In genomic region chr6:16721977-16722376, GRCh38 we compare ENCODE assay signal across 1 cellular context.
TF ChIP-seq lines count a peak whose summit lies in the region.

No MANE protein-coding gene starts in this region.

TF ChIP-seq in HEK293, 187 proteins besides CTCF, POLR2A, EP300 and RAD21 (continued from another document):
- TF ChIP-seq PRDM1 (tag by site-specific recombination; IDR thresholded peaks at IDR 0.05) (peak; percentile 68), ZNF561 (tag by site-specific recombination; IDR thresholded peaks at IDR 0.05; ENCODE audit: borderline replicate concordance) (peak; percentile 89), OVOL3 (tag by site-specific recombination; IDR thresholded peaks at IDR 0.05) (peak; percentile 78; the same call in 1 of the 2 replicates), ZXDB (tag by site-specific recombination; IDR thresholded peaks at IDR 0.05) (peak; percentile 91), IKZF3 (tag by site-specific recombination; IDR thresholded peaks at IDR 0.05) (peak; percentile 97), ZFHX2 (tag by site-specific recombination; conservative IDR thresholded peaks at IDR 0.05) (peak; percentile 59), ZBTB17 (tag by site-specific recombination; IDR thresholded peaks at IDR 0.05) (peak; percentile 82), ZFP41 (tag by site-specific recombination; IDR thresholded peaks at IDR 0.05; ENCODE audit: borderline replicate concordance) (no peak), ZNF366 (tag by site-specific recombination; conservative IDR thresholded peaks at IDR 0.05) (peak; percentile 87), ZNF747 (tag by site-specific recombination; IDR thresholded peaks at IDR 0.05) (no peak), ZNF707 (tag by site-specific recombination; IDR thresholded peaks at IDR 0.05) (no peak), ZNF677 (tag by site-specific recombination; IDR thresholded peaks at IDR 0.05) (no peak), ZNF660 (tag by site-specific recombination; IDR thresholded peaks at IDR 0.05) (peak; percentile 61; the same call in 1 of the 2 replicates), TRIM28 (IDR thresholded peaks at IDR 0.05; ENCODE audit: borderline replicate concordance, low read length) (peak; percentile 91; the same call in 1 of the 2 replicates), TCF7L2 (IDR thresholded peaks at IDR 0.05; ENCODE audit: borderline replicate concordance, low read depth, low read length) (peak; percentile 76; the same call in 1 of the 2 replicates)
- TF ChIP-seq, protein P1, sequence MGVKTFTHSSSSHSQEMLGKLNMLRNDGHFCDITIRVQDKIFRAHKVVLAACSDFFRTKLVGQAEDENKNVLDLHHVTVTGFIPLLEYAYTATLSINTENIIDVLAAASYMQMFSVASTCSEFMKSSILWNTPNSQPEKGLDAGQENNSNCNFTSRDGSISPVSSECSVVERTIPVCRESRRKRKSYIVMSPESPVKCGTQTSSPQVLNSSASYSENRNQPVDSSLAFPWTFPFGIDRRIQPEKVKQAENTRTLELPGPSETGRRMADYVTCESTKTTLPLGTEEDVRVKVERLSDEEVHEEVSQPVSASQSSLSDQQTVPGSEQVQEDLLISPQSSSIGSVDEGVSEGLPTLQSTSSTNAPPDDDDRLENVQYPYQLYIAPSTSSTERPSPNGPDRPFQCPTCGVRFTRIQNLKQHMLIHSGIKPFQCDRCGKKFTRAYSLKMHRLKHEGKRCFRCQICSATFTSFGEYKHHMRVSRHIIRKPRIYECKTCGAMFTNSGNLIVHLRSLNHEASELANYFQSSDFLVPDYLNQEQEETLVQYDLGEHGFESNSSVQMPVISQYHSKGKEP (tag by site-specific recombination; IDR thresholded peaks at IDR 0.05), result peak; percentile 98
- TF ChIP-seq, protein P2, sequence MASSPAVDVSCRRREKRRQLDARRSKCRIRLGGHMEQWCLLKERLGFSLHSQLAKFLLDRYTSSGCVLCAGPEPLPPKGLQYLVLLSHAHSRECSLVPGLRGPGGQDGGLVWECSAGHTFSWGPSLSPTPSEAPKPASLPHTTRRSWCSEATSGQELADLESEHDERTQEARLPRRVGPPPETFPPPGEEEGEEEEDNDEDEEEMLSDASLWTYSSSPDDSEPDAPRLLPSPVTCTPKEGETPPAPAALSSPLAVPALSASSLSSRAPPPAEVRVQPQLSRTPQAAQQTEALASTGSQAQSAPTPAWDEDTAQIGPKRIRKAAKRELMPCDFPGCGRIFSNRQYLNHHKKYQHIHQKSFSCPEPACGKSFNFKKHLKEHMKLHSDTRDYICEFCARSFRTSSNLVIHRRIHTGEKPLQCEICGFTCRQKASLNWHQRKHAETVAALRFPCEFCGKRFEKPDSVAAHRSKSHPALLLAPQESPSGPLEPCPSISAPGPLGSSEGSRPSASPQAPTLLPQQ (tag by site-specific recombination; IDR thresholded peaks at IDR 0.05), result peak; percentile 45; the same call in 1 of the 2 replicates
- TF ChIP-seq, protein P3, sequence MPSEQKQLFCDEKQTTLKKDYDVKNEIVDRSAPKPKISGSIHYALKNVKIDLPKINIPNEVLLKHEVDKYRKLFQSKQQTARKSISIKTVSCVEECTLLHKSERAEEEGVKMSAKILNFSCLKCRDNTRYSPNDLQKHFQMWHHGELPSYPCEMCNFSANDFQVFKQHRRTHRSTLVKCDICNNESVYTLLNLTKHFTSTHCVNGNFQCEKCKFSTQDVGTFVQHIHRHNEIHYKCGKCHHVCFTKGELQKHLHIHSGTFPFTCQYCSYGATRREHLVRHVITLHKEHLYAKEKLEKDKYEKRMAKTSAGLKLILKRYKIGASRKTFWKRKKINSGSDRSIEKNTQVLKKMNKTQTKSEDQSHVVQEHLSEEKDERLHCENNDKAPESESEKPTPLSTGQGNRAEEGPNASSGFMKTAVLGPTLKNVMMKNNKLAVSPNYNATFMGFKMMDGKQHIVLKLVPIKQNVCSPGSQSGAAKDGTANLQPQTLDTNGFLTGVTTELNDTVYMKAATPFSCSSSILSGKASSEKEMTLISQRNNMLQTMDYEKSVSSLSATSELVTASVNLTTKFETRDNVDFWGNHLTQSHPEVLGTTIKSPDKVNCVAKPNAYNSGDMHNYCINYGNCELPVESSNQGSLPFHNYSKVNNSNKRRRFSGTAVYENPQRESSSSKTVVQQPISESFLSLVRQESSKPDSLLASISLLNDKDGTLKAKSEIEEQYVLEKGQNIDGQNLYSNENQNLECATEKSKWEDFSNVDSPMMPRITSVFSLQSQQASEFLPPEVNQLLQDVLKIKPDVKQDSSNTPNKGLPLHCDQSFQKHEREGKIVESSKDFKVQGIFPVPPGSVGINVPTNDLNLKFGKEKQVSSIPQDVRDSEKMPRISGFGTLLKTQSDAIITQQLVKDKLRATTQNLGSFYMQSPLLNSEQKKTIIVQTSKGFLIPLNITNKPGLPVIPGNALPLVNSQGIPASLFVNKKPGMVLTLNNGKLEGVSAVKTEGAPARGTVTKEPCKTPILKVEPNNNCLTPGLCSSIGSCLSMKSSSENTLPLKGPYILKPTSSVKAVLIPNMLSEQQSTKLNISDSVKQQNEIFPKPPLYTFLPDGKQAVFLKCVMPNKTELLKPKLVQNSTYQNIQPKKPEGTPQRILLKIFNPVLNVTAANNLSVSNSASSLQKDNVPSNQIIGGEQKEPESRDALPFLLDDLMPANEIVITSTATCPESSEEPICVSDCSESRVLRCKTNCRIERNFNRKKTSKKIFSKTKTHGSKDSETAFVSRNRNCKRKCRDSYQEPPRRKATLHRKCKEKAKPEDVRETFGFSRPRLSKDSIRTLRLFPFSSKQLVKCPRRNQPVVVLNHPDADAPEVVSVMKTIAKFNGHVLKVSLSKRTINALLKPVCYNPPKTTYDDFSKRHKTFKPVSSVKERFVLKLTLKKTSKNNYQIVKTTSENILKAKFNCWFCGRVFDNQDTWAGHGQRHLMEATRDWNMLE (tag by site-specific recombination; conservative IDR thresholded peaks at IDR 0.05; ENCODE audit: low read depth), result no peak
TF ChIP-seq in HEK293: peak in this region for 56.
